Comparison of ENCODE assay signal across 8 cellular contexts in the genomic region with DNA sequence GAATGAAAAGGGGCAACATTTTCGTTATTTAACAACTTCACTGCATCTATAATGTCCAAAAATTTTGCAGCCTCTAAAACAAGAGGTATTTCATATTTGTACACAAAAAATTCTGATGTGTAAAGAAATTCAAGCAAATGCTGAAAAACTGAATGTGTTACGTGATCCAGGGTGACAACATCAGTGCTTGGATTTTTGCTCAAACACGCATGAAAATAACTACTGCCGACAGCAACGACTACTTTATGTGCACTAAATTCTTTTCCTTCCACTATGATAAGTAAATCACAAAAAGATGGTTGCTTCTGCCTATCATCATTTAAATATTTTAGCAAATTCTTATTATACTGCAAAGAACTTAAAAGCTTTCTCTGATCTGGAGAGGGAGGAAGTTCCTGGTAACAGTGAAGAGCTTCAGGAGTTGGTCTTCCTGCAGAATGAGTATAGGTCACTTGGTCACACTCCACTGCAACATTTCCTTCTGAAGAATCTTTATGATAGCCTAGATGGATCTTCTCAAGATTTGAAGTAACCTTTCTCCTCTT. TPM values are rescaled to one million over a fixed set of nuclear protein-coding genes. Genes with fewer than 3 reads are reported as not detected.
DNase-seq lines count a peak whose midpoint lies in the region; ATAC-seq, FAIRE-seq and TF ChIP-seq lines count a peak whose summit lies in the region.

No MANE protein-coding gene starts in this region.

- H3K9me3 Mint-ChIP-seq in activated T-cell treated with anti-CD3 and anti-CD28 coated beads, Interleukin-2, amount 50 U/mL, for 4 hours, result no peaks in the 10 kb centered on the region
- H3K9me3 Mint-ChIP-seq in glutamatergic neuron (ENCODE audit: unreplicated experiment), result no peaks in the 10 kb centered on the region
- no peaks in the 10 kb centered on the region for H3K9me3 Mint-ChIP-seq in stimulated activated memory B cell treated with anti-CD40 and anti-IgM and Interleukin-4, amounts not matched to agents 10 μg/mL and 1 μg/mL and 100 μg/mL, for 72 hours

- H3K27ac Mint-ChIP-seq in T-helper 17 cell, result peak overlapping the region; percentile 98
- peak overlapping the region; percentile 95 for H3K27ac Mint-ChIP-seq in glutamatergic neuron (ENCODE audit: unreplicated experiment)
- peak overlapping the region; percentile 89 for H3K27ac Mint-ChIP-seq in stimulated activated memory B cell treated with anti-CD40 and anti-IgM and Interleukin-4, amounts not matched to agents 10 μg/mL and 1 μg/mL and 100 μg/mL, for 72 hours

- H3K4me1 Mint-ChIP-seq in activated T-cell treated with anti-CD3 and anti-CD28 coated beads, Interleukin-2, amount 50 U/mL, for 4 hours (ENCODE audit: low read depth), result peaks cover 66% of the 10 kb centered on the region
- H3K4me1 Mint-ChIP-seq in T-helper 17 cell, result peaks cover 56% of the 10 kb centered on the region
- peaks cover 25% of the 10 kb centered on the region for H3K4me1 Mint-ChIP-seq in glutamatergic neuron (ENCODE audit: low read depth, unreplicated experiment)
- H3K4me1 Mint-ChIP-seq in stimulated activated memory B cell treated with anti-CD40 and anti-IgM and Interleukin-4, amounts not matched to agents 10 μg/mL and 1 μg/mL and 100 μg/mL, for 72 hours, result peaks cover 68% of the 10 kb centered on the region

- TF ChIP-seq CTCF in glutamatergic neuron (IDR thresholded peaks at IDR 0.05; ENCODE audit: partially characterized antibody, unreplicated experiment), result no peak

- peak overlapping the region; percentile 95 for H3K4me3 Mint-ChIP-seq in activated T-cell treated with anti-CD3 and anti-CD28 coated beads, Interleukin-2, amount 50 U/mL, for 4 hours
- H3K4me3 Mint-ChIP-seq in T-helper 17 cell (peak overlapping the region; percentile 97), glutamatergic neuron (ENCODE audit: unreplicated experiment) (peak overlapping the region; percentile 92)
- peak overlapping the region; percentile 93 for H3K4me3 Mint-ChIP-seq in stimulated activated memory B cell treated with anti-CD40 and anti-IgM and Interleukin-4, amounts not matched to agents 10 μg/mL and 1 μg/mL and 100 μg/mL, for 72 hours

- intact Hi-C loops in posterior vena cava (cut with DNase I), result no loop called here

- ATAC-seq in activated T-cell treated with anti-CD3 and anti-CD28 coated beads, Interleukin-2, amount 50 U/mL, for 4 hours, result no peak
- no peak for ATAC-seq in T-helper 17 cell
- ATAC-seq in stimulated activated memory B cell treated with anti-CD40 and anti-IgM and Interleukin-4, amounts not matched to agents 10 μg/mL and 1 μg/mL and 100 μg/mL, for 72 hours, result no peak

- no peaks in the 10 kb centered on the region for H3K27me3 Mint-ChIP-seq in activated T-cell treated with anti-CD3 and anti-CD28 coated beads, Interleukin-2, amount 50 U/mL, for 4 hours (ENCODE audit: low read depth)
- H3K27me3 Mint-ChIP-seq in T-helper 17 cell (no peaks in the 10 kb centered on the region), glutamatergic neuron (ENCODE audit: unreplicated experiment) (no peaks in the 10 kb centered on the region)
- no peaks in the 10 kb centered on the region for H3K27me3 Mint-ChIP-seq in stimulated activated memory B cell treated with anti-CD40 and anti-IgM and Interleukin-4, amounts not matched to agents 10 μg/mL and 1 μg/mL and 100 μg/mL, for 72 hours

- FAIRE-seq in frontal cortex (lab: Jason Lieb, UNC), result no peak

- peaks cover 4% of the 10 kb centered on the region for H3K36me3 Mint-ChIP-seq in activated T-cell treated with anti-CD3 and anti-CD28 coated beads, Interleukin-2, amount 50 U/mL, for 4 hours (ENCODE audit: insufficient read depth)
- H3K36me3 Mint-ChIP-seq in T-helper 17 cell (ENCODE audit: low read depth) (no peaks in the 10 kb centered on the region), glutamatergic neuron (ENCODE audit: unreplicated experiment) (no peaks in the 10 kb centered on the region)
- H3K36me3 Mint-ChIP-seq in stimulated activated memory B cell treated with anti-CD40 and anti-IgM and Interleukin-4, amounts not matched to agents 10 μg/mL and 1 μg/mL and 100 μg/mL, for 72 hours, result peaks cover 8% of the 10 kb centered on the region

- DNase-seq in activated T-cell treated with anti-CD3 and anti-CD28 coated beads, Interleukin-2, amount 50 U/mL, for 4 hours, result no peak
- DNase-seq in activated T-cell treated with anti-CD3 and anti-CD28 coated beads, Interleukin-2, amount 50 U/mL, for 48 hours, result no peak
- DNase-seq in T-helper 17 cell (no peak), glutamatergic neuron (no peak), EL (no peak), frontal cortex (ENCODE audit: low spot score in 2 of 2) (no peak), posterior vena cava (ENCODE audit: low spot score) (no peak)

- no peaks in the 10 kb centered on the region for H3K9me3 ChIP-seq in T-helper 17 cell (ENCODE audit: control insufficient read depth, low read length, poor library complexity, severe bottlenecking)

RNA-seq across cellular contexts. Expression of a gene that starts 1.1 kb away (rescaled TPM):
- 1 to 10 TPM; 2.5 TPM for total RNA-seq in activated T-cell treated with anti-CD3 and anti-CD28 coated beads, Interleukin-2, amount 50 U/mL, for 4 hours
- total RNA-seq in T-helper 17 cell, result 1 to 10 TPM; 6.8 to 7.3 TPM
- total RNA-seq in glutamatergic neuron (ENCODE audit: unreplicated experiment), result 12.0 TPM
- total RNA-seq in frontal cortex, result 95.0 TPM
- total RNA-seq in posterior vena cava, result 10 to 100 TPM; 14.3 to 21.3 TPM

RNA-seq across cellular contexts. Expression of a gene that starts 53.5 kb away (rescaled TPM):
- 1 to 10 TPM; 1.2 to 1.7 (median 1.4) TPM for total RNA-seq in activated T-cell treated with anti-CD3 and anti-CD28 coated beads, Interleukin-2, amount 50 U/mL, for 4 hours
- total RNA-seq in T-helper 17 cell (under 1 TPM; 0.62 to 0.91 TPM), glutamatergic neuron (ENCODE audit: unreplicated experiment) (5.9 TPM), frontal cortex (7.3 TPM), posterior vena cava (under 1 TPM; 0.14 to 0.37 TPM)
